ENCODE assay signal across 17 cellular contexts in the genomic region with DNA sequence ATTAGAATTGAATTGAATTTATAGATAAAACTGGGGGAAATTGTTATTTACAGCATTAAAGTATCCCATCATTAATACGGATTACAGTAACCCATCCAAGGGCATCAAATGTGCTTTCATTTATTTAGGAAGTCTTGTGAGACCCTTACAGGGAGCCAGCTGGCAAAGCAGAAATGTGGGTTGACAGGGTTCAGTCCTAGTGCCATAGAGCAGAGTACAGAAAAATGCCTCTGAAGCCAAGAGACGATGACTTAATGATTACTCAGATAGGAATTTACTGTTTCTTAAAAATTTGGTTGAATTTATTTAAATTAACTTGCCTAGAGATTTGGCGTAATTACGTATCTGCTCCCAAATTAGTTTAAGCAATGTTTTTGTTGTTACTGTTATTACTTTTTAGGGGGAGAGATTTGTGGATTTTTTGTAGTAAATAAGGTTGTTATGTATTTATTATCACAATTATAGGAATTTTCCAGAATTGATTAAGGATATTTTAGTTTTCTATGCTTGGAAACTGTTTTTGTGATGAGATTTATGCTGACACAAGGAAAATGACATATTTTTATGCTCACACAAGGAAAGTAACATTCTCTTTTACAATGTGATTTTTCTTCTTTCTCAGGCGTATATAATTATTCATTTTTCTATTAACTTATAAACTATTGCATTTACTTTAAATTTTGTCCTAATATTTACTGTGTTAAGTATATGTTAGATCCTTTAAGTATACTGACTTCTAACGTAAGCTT.
"Had no signal": no experiment of that assay in that cellular context is flagged by ENCODE, and none has a peak within 500 bp of the region (broad histone marks: within the 10 kb centered on the region; RNA-seq: fewer than 3 reads in every experiment).

No MANE protein-coding gene starts in this region.

- H3K9me3 ChIP-seq: body of pancreas, thyroid gland had no signal

- H3K9me3 Mint-ChIP-seq: activated naive CD8-positive, alpha-beta T cell treated with anti-CD3 and anti-CD28 coated beads for 36 hours; nephron progenitor cell had no signal

- H3K36me3 Mint-ChIP-seq: activated CD8-positive, alpha-beta memory T cell treated with anti-CD3 and anti-CD28 coated beads, Interleukin-2, amount 10 ng/mL, durations not matched to agents 7 days and 5 days; activated naive CD8-positive, alpha-beta T cell treated with anti-CD3 and anti-CD28 coated beads for 36 hours had no signal

- H3K27ac ChIP-seq: body of pancreas, hepatocyte, thyroid gland had no signal

- H2AFZ ChIP-seq: hepatocyte had no signal

- H3K4me3 ChIP-seq: body of pancreas, hepatocyte, thyroid gland had no signal

- H3K4me3 Mint-ChIP-seq: activated CD4-positive, alpha-beta memory T cell treated with anti-CD3 and anti-CD28 coated beads, Interleukin-2, amount 10 ng/mL, durations not matched to agents 7 days and 5 days; activated CD8-positive, alpha-beta memory T cell treated with anti-CD3 and anti-CD28 coated beads, Interleukin-2, amount 10 ng/mL, durations not matched to agents 7 days and 5 days; activated naive CD8-positive, alpha-beta T cell treated with anti-CD3 and anti-CD28 coated beads for 36 hours; nephron progenitor cell had no signal

- H3K4me1 ChIP-seq: body of pancreas, thyroid gland had no signal

- ATAC-seq: activated CD8-positive, alpha-beta memory T cell treated with anti-CD3 and anti-CD28 coated beads, Interleukin-2, amount 10 ng/mL, durations not matched to agents 7 days and 5 days; body of pancreas; left lobe of liver had no signal

- H3K79me2 ChIP-seq: hepatocyte had no signal

- H3K27me3 Mint-ChIP-seq: activated CD4-positive, alpha-beta memory T cell treated with anti-CD3 and anti-CD28 coated beads, Interleukin-2, amount 10 ng/mL, durations not matched to agents 7 days and 5 days; activated CD8-positive, alpha-beta memory T cell treated with anti-CD3 and anti-CD28 coated beads, Interleukin-2, amount 10 ng/mL, durations not matched to agents 7 days and 5 days; activated naive CD8-positive, alpha-beta T cell treated with anti-CD3 and anti-CD28 coated beads for 36 hours had no signal

- H3K27me3 ChIP-seq: body of pancreas, hepatocyte, thyroid gland had no signal

- H3K36me3 ChIP-seq: thyroid gland had no signal

- H3K27ac Mint-ChIP-seq: activated CD4-positive, alpha-beta memory T cell treated with anti-CD3 and anti-CD28 coated beads, Interleukin-2, amount 10 ng/mL, durations not matched to agents 7 days and 5 days; activated CD8-positive, alpha-beta memory T cell treated with anti-CD3 and anti-CD28 coated beads, Interleukin-2, amount 10 ng/mL, durations not matched to agents 7 days and 5 days; activated naive CD8-positive, alpha-beta T cell treated with anti-CD3 and anti-CD28 coated beads for 36 hours; nephron progenitor cell had no signal

- H3K4me2 ChIP-seq: hepatocyte had no signal

- H3K4me1 Mint-ChIP-seq: activated CD4-positive, alpha-beta memory T cell treated with anti-CD3 and anti-CD28 coated beads, Interleukin-2, amount 10 ng/mL, durations not matched to agents 7 days and 5 days; activated CD8-positive, alpha-beta memory T cell treated with anti-CD3 and anti-CD28 coated beads, Interleukin-2, amount 10 ng/mL, durations not matched to agents 7 days and 5 days; activated naive CD8-positive, alpha-beta T cell treated with anti-CD3 and anti-CD28 coated beads for 36 hours; nephron progenitor cell had no signal

- DNase-seq: activated CD4-positive, alpha-beta memory T cell treated with anti-CD3 and anti-CD28 coated beads, Interleukin-2, amount 10 ng/mL, durations not matched to agents 7 days and 5 days; activated CD4-positive, alpha-beta T cell treated with anti-CD3 and anti-CD28 coated beads for 48 hours; activated CD4-positive, CD25-positive, alpha-beta regulatory T cell; activated CD8-positive, alpha-beta memory T cell treated with anti-CD3 and anti-CD28 coated beads, Interleukin-2, amount 10 ng/mL, durations not matched to agents 7 days and 5 days; activated naive CD4-positive, alpha-beta T cell; activated naive CD8-positive, alpha-beta T cell treated with anti-CD3 and anti-CD28 coated beads for 36 hours; amygdala; body of pancreas; islet precursor cell; nephron progenitor cell; stimulated activated CD4-positive, alpha-beta T cell treated with anti-CD3 and anti-CD28 coated beads, Interleukin-2, amount 100 ng/mL, for 24 hours; stimulated activated naive CD4-positive, alpha-beta T cell treated with Interleukin-2 at 50 U/mL for 16 hours; T-helper 1 cell; T1000; thyroid gland had no signal
